In the genomic region with DNA sequence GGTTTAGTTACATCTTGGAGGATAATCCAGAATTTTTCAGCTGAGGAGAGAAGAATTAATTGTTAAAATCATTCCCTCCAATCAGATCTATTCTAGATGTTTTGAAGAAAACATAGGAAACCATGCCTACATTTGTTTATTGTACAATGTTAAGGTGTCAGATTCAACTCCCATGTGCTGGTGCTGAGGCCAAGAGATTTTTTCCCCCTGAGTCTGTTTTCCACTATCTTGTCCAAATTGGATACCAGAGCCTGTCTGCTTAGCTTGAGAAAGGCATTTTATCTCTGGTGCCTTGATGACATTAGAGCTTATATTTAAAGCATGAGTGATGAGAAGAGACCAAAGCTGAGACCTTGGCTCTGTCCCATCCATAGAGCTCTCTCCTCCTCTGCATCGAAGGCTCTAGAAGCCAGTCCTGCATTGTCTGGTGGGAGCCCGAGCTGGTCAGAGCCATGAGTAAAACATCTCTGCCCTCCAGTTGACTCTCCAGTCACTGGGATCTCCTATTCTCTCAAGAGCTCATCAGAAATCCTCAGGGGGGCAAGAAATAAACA, we compare ENCODE assay signal across 23 cellular contexts.
"Had no signal": no experiment of that assay in that cellular context is flagged by ENCODE, and none has a peak within 500 bp of the region (broad histone marks: within the 10 kb centered on the region; RNA-seq: fewer than 3 reads in every experiment).

No MANE protein-coding gene starts in this region.

- H3K9me3 ChIP-seq: colonic mucosa, gastroesophageal sphincter, neutrophil, tibial nerve had no signal

- H3K4me3 ChIP-seq: colonic mucosa, gastroesophageal sphincter, lung, tibial nerve had no signal

- ATAC-seq: gastroesophageal sphincter; natural killer cell; stimulated activated naive CD8-positive, alpha-beta T cell treated with anti-CD3 and anti-CD28 coated beads, Interleukin-15, Interleukin-2, amounts not matched to agents 100 U/mL and 50 U/mL, for 24 hours had no signal

- H3K4me1 Mint-ChIP-seq: natural killer cell had no signal

- H3K9me3 Mint-ChIP-seq: activated B cell treated with CpG ODN at 0.5 μM for 24 hours; activated CD4-positive, alpha-beta memory T cell treated with anti-CD3 and anti-CD28 coated beads for 36 hours; brain; endodermal cell; natural killer cell had no signal

- DNase-seq: activated B cell treated with CpG ODN at 0.5 μM for 24 hours; activated CD4-positive, alpha-beta memory T cell treated with anti-CD3 and anti-CD28 coated beads for 36 hours; activated CD4-positive, alpha-beta T cell treated with anti-CD3 and anti-CD28 coated beads for 4 hours; activated naive CD4-positive, alpha-beta T cell; activated T-cell treated with anti-CD3 and anti-CD28 coated beads for 4 hours; anterior cingulate cortex; central memory CD4-positive, alpha-beta T cell; colonic mucosa; endodermal cell; natural killer cell; posterior cingulate gyrus; retina; stimulated activated CD4-positive, alpha-beta T cell treated with anti-CD3 and anti-CD28 coated beads, Interleukin-2, amount 100 ng/mL, for 24 hours; stimulated activated naive CD8-positive, alpha-beta T cell treated with anti-CD3 and anti-CD28 coated beads, Interleukin-15, Interleukin-2, amounts not matched to agents 100 U/mL and 50 U/mL, for 24 hours; T-helper 1 cell; T-helper 9 cell had no signal

- H3K27ac Mint-ChIP-seq: activated B cell treated with CpG ODN at 0.5 μM for 24 hours; activated CD4-positive, alpha-beta memory T cell treated with anti-CD3 and anti-CD28 coated beads for 36 hours; endodermal cell; natural killer cell had no signal

- H3K27me3 Mint-ChIP-seq: activated B cell treated with CpG ODN at 0.5 μM for 24 hours; activated CD4-positive, alpha-beta memory T cell treated with anti-CD3 and anti-CD28 coated beads for 36 hours had no signal

- H3K27ac ChIP-seq: colonic mucosa, epithelial cell of prostate, gastroesophageal sphincter, neutrophil, tibial nerve had no signal

- H3K36me3 ChIP-seq: colonic mucosa, gastroesophageal sphincter, neutrophil, tibial nerve had no signal

- H3K4me3 Mint-ChIP-seq: activated B cell treated with CpG ODN at 0.5 μM for 24 hours; activated CD4-positive, alpha-beta memory T cell treated with anti-CD3 and anti-CD28 coated beads for 36 hours; brain; endodermal cell; natural killer cell had no signal

- H3K36me3 Mint-ChIP-seq: activated CD4-positive, alpha-beta memory T cell treated with anti-CD3 and anti-CD28 coated beads for 36 hours; brain; natural killer cell had no signal

- FAIRE-seq: urothelium cell line had no signal

- H3K4me1 ChIP-seq: colonic mucosa had no signal

- H3K27me3 ChIP-seq: colonic mucosa, gastroesophageal sphincter, tibial nerve had no signal
